ENCODE assay signal across 18 cellular contexts in the genomic region with DNA sequence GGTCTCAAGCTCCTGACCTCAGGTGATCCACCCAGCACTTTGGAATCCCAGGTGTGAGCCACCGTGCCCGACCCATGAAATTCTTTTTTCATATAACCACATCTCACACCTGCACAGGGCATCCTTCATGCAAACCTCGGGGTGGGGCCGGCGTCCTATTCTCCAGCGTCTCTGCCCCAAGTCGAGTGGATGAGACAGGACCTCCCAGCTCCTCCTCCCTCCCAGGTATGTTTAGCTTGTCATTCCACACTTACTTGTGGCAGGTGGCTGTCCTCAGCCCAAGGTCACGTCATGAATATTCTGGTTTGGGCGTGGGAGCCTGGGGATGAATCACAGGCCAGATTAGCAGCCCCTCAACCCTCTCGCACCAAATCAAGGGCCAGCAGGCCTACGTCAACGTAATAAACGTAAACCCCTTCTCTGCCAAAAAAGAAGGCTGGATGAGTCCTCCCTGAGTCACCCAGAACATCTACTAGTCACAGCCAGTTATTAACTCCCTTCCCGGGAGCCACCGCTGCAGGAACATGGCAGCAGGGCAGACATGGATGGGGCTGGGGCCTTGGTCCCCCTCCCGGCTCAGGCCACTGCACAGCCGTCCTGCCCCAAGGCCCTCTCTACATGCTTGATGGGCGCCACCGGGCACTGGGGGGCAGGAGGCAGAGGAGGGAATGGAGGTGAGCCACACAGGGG.
A peak's percentile ranks its signal among the peaks of the same experiment; 100 is the strongest.
DNase-seq lines count a peak whose midpoint lies in the region; ATAC-seq and TF ChIP-seq lines count a peak whose summit lies in the region.
"Had no signal": no experiment of that assay in that cellular context is flagged by ENCODE, and none has a peak within 500 bp of the region (broad histone marks: within the 10 kb centered on the region; RNA-seq: fewer than 3 reads in every experiment).

No MANE protein-coding gene starts in this region.

- DNase-seq in activated CD8-positive, alpha-beta memory T cell treated with anti-CD3 and anti-CD28 coated beads, Interleukin-2, amount 50 U/mL, for 4 hours, result peak; percentile 11
- DNase-seq in activated CD8-positive, alpha-beta memory T cell treated with anti-CD3 and anti-CD28 coated beads for 24 hours, result no peak
- peak; percentile 19 for DNase-seq in LHCN-M2 (ENCODE audit: low read depth)
- peak; percentile 67 for DNase-seq in fibroblast of mammary gland (ENCODE audit: low read depth)
- peak; percentile 53 for DNase-seq in sigmoid colon
- no peak for DNase-seq in germinal center (ENCODE audit: low spot score)
- DNase-seq in effector memory CD8-positive, alpha-beta T cell, result no peak
- DNase-seq: activated T-cell treated with anti-CD3 and anti-CD28 coated beads, Interleukin-2, amount 50 U/mL, for 24 hours; amniotic stem cell; kidney glomerular epithelial cell; NCI-H187 treated with DMSO at 0.1 percent for 48 hours; NCI-H526 had no signal

- no peaks in the 10 kb centered on the region for H3K9me3 ChIP-seq in sigmoid colon
- H3K9me3 ChIP-seq: A549, prostate gland had no signal

- ATAC-seq in effector memory CD8-positive, alpha-beta T cell (replicated peaks), result no peak
- ATAC-seq in GM19351 (IDR thresholded peaks at IDR 0.05; ENCODE audit: unreplicated experiment), result no peak
- ATAC-seq: A549; CD8-positive, alpha-beta T cell; GM12878; T-cell had no signal

- no peak overlapping the region for H3K27ac Mint-ChIP-seq in effector memory CD8-positive, alpha-beta T cell
- H3K27ac Mint-ChIP-seq: activated T-cell treated with anti-CD3 and anti-CD28 coated beads, Interleukin-2, amount 50 U/mL, for 24 hours; CD8-positive, alpha-beta T cell; T-cell had no signal

- TF ChIP-seq EP300 in sigmoid colon (IDR thresholded peaks at IDR 0.05), result no peak

- peaks cover 30 to 60% of the 10 kb centered on the region in 2 donors for H3K27me3 Mint-ChIP-seq in effector memory CD8-positive, alpha-beta T cell

- H3K4me1 ChIP-seq in sigmoid colon, result no peaks in the 10 kb centered on the region
- H3K4me1 ChIP-seq: A549, prostate gland had no signal

- intact Hi-C loops in sigmoid colon (cut with DNase I), result no loop called here

- peaks cover 0 to 54% (median 3%) of the 10 kb centered on the region in 3 donors for H3K27me3 ChIP-seq in sigmoid colon

- H3K27ac ChIP-seq in sigmoid colon, result no peak overlapping the region
- H3K27ac ChIP-seq: A549, prostate gland had no signal

- TF ChIP-seq POLR2A in sigmoid colon (IDR thresholded peaks at IDR 0.05), result no peak

- TF ChIP-seq CTCF in fibroblast of mammary gland (conservative IDR thresholded peaks at IDR 0.05; ENCODE audit: control insufficient read depth, insufficient read depth, low read depth, low read length) (no peak), sigmoid colon (IDR thresholded peaks at IDR 0.05) (no peak)

- H3K36me3 ChIP-seq in sigmoid colon, result no peaks in the 10 kb centered on the region
- H3K36me3 ChIP-seq: prostate gland had no signal

- H3K4me3 Mint-ChIP-seq in effector memory CD8-positive, alpha-beta T cell, result no peak overlapping the region
- H3K4me3 Mint-ChIP-seq: activated T-cell treated with anti-CD3 and anti-CD28 coated beads, Interleukin-2, amount 50 U/mL, for 24 hours; CD8-positive, alpha-beta T cell; T-cell had no signal

- no peaks in the 10 kb centered on the region for H3K36me3 Mint-ChIP-seq in effector memory CD8-positive, alpha-beta T cell (ENCODE audit: insufficient read depth)
- H3K36me3 Mint-ChIP-seq: CD8-positive, alpha-beta T cell; T-cell had no signal

- no peaks in the 10 kb centered on the region for H3K9me3 Mint-ChIP-seq in effector memory CD8-positive, alpha-beta T cell
- H3K9me3 Mint-ChIP-seq: activated T-cell treated with anti-CD3 and anti-CD28 coated beads, Interleukin-2, amount 50 U/mL, for 24 hours; CD8-positive, alpha-beta T cell; T-cell had no signal

- H3K4me3 ChIP-seq in fibroblast of mammary gland (ENCODE audit: control insufficient read depth, low read depth, low read length) (no peak overlapping the region), sigmoid colon (no peak overlapping the region)
- H3K4me3 ChIP-seq: A549, GM12878, prostate gland had no signal

- 73 to 83% methylated on average over 19 of the region's 19 CpGs for WGBS in sigmoid colon, 2 donors

- no peaks in the 10 kb centered on the region for H3K4me1 Mint-ChIP-seq in effector memory CD8-positive, alpha-beta T cell (ENCODE audit: low read depth in 2 of 2)
- H3K4me1 Mint-ChIP-seq: T-cell had no signal

Comparison
In these comparisons a context has a peak if more than half of its experiments do, and no peak if none do; other contexts are left out.
1. DNase-seq: peak in activated CD8-positive, alpha-beta memory T cell treated with anti-CD3 and anti-CD28 coated beads, Interleukin-2, amount 50 U/mL, for 4 hours (single experiment), LHCN-M2 (single experiment), fibroblast of mammary gland (single experiment) and sigmoid colon (single experiment); none in activated CD8-positive, alpha-beta memory T cell treated with anti-CD3 and anti-CD28 coated beads for 24 hours (single experiment), germinal center (single experiment) and effector memory CD8-positive, alpha-beta T cell (0 of 3).